ENCODE assay signal across 16 cellular contexts in genomic region chr14:51614707-51615106, GRCh38. TPM values are rescaled to one million over a fixed set of nuclear protein-coding genes. Genes with fewer than 3 reads are reported as not detected.
DNase-seq lines count a peak whose midpoint lies in the region; ATAC-seq and TF ChIP-seq lines count a peak whose summit lies in the region.
"Had no signal": no experiment of that assay in that cellular context is flagged by ENCODE, and none has a peak within 500 bp of the region (broad histone marks: within the 10 kb centered on the region; RNA-seq: fewer than 3 reads in every experiment).

No MANE protein-coding gene starts in this region.

- no peak for TF ChIP-seq CTCF in dorsolateral prefrontal cortex (IDR thresholded peaks at IDR 0.05 in 54 of 56, conservative IDR thresholded peaks at IDR 0.05 in 2 of 56; ENCODE audit: low read depth in 1 of 56, partially characterized antibody in 56 of 56)

- intact Hi-C loops in dorsolateral prefrontal cortex (cut with DNase I) = no loop called here

- H3K27me3 ChIP-seq in dorsolateral prefrontal cortex = no peaks in the 10 kb centered on the region
- H3K27me3 ChIP-seq: MG63 had no signal

- no peaks in the 10 kb centered on the region for H3K36me3 Mint-ChIP-seq in activated T-cell treated with anti-CD3 and anti-CD28 coated beads, Interleukin-2, amount 50 U/mL, for 72 hours (ENCODE audit: insufficient read depth in 2 of 2)
- H3K36me3 Mint-ChIP-seq in activated T-cell treated with anti-CD3 and anti-CD28 coated beads, Interleukin-2, amount 50 U/mL, for 24 hours (ENCODE audit: low read depth) = no peaks in the 10 kb centered on the region
- no peaks in the 10 kb centered on the region for H3K36me3 Mint-ChIP-seq in activated T-helper 17 cell treated with anti-CD3 and anti-CD28 coated beads, Interleukin-2, amount 50 U/mL, for 72 hours (ENCODE audit: low read depth)
- H3K36me3 Mint-ChIP-seq: activated naive CD8-positive, alpha-beta T cell treated with anti-CD3 and anti-CD28 coated beads, Interleukin-2, amount 10 ng/mL, durations not matched to agents 7 days and 5 days had no signal

- no peaks in the 10 kb centered on the region for H3K27me3 Mint-ChIP-seq in activated T-cell treated with anti-CD3 and anti-CD28 coated beads, Interleukin-2, amount 50 U/mL, for 72 hours (ENCODE audit: low read depth)
- H3K27me3 Mint-ChIP-seq in activated T-cell treated with anti-CD3 and anti-CD28 coated beads, Interleukin-2, amount 50 U/mL, for 24 hours = peaks cover 11% of the 10 kb centered on the region
- peaks cover 18% of the 10 kb centered on the region for H3K27me3 Mint-ChIP-seq in activated T-helper 17 cell treated with anti-CD3 and anti-CD28 coated beads, Interleukin-2, amount 50 U/mL, for 72 hours
- H3K27me3 Mint-ChIP-seq in stimulated activated naive CD8-positive, alpha-beta T cell treated with anti-CD3 and anti-CD28 coated beads, Interleukin-15, amount 100 ng/mL, for 72 hours = peaks cover 14% of the 10 kb centered on the region

- H3K9me3 Mint-ChIP-seq in activated T-cell treated with anti-CD3 and anti-CD28 coated beads, Interleukin-2, amount 50 U/mL, for 72 hours = no peaks in the 10 kb centered on the region
- no peaks in the 10 kb centered on the region for H3K9me3 Mint-ChIP-seq in activated T-cell treated with anti-CD3 and anti-CD28 coated beads, Interleukin-2, amount 50 U/mL, for 24 hours
- no peaks in the 10 kb centered on the region for H3K9me3 Mint-ChIP-seq in activated T-helper 17 cell treated with anti-CD3 and anti-CD28 coated beads, Interleukin-2, amount 50 U/mL, for 72 hours
- no peaks in the 10 kb centered on the region for H3K9me3 Mint-ChIP-seq in stimulated activated naive CD8-positive, alpha-beta T cell treated with anti-CD3 and anti-CD28 coated beads, Interleukin-15, amount 100 ng/mL, for 72 hours
- H3K9me3 Mint-ChIP-seq: activated naive CD8-positive, alpha-beta T cell treated with anti-CD3 and anti-CD28 coated beads, Interleukin-2, amount 10 ng/mL, durations not matched to agents 7 days and 5 days had no signal

- ATAC-seq in activated T-cell treated with anti-CD3 and anti-CD28 coated beads, Interleukin-2, amount 50 U/mL, for 72 hours (replicated peaks in 1 of 2) = peak; percentile 83 to 86
- ATAC-seq in activated T-helper 17 cell treated with anti-CD3 and anti-CD28 coated beads, Interleukin-2, amount 50 U/mL, for 72 hours (replicated peaks) = peak; percentile 84
- ATAC-seq in stimulated activated naive CD8-positive, alpha-beta T cell treated with anti-CD3 and anti-CD28 coated beads, Interleukin-15, amount 100 ng/mL, for 72 hours = peak; percentile 71
- no peak for ATAC-seq in HG03097 (IDR thresholded peaks at IDR 0.05; ENCODE audit: low FRiP score, unreplicated experiment)
- ATAC-seq: psoas muscle had no signal

- H3K27ac ChIP-seq in dorsolateral prefrontal cortex = no peak overlapping the region
- H3K27ac ChIP-seq: psoas muscle had no signal

- H3K4me3 ChIP-seq in dorsolateral prefrontal cortex = no peak overlapping the region
- H3K4me3 ChIP-seq: MG63, psoas muscle had no signal

- no peak for DNase-seq in activated T-cell treated with anti-CD3 and anti-CD28 coated beads, Interleukin-2, amount 50 U/mL, for 72 hours
- DNase-seq in activated T-cell treated with anti-CD3 and anti-CD28 coated beads, Interleukin-2, amount 50 U/mL, for 24 hours = no peak
- DNase-seq in LHCN-M2 (ENCODE audit: low read depth) = peak; percentile 24
- no peak for DNase-seq in stimulated activated naive CD8-positive, alpha-beta T cell treated with anti-CD3 and anti-CD28 coated beads, Interleukin-15, amount 100 ng/mL, for 72 hours
- DNase-seq in dorsolateral prefrontal cortex = no peak
- no peak for DNase-seq in NK-92 treated with Interleukin-12 subunit alpha and Interleukin-12 subunit beta, amount 100 ng/mL, for 24 hours (lab: John Stamatoyannopoulos, UW)
- DNase-seq: activated naive CD8-positive, alpha-beta T cell treated with anti-CD3 and anti-CD28 coated beads, Interleukin-2, amount 10 ng/mL, durations not matched to agents 7 days and 5 days; GOT3; head of caudate nucleus; kidney glomerular epithelial cell; MG63; psoas muscle; SHP77 treated with DMSO at 0.1 percent for 48 hours; trophoblast cell had no signal

- no peak overlapping the region for H3K27ac Mint-ChIP-seq in activated T-cell treated with anti-CD3 and anti-CD28 coated beads, Interleukin-2, amount 50 U/mL, for 72 hours
- H3K27ac Mint-ChIP-seq in activated T-cell treated with anti-CD3 and anti-CD28 coated beads, Interleukin-2, amount 50 U/mL, for 24 hours = no peak overlapping the region
- no peak overlapping the region for H3K27ac Mint-ChIP-seq in activated T-helper 17 cell treated with anti-CD3 and anti-CD28 coated beads, Interleukin-2, amount 50 U/mL, for 72 hours
- H3K27ac Mint-ChIP-seq in stimulated activated naive CD8-positive, alpha-beta T cell treated with anti-CD3 and anti-CD28 coated beads, Interleukin-15, amount 100 ng/mL, for 72 hours = no peak overlapping the region
- H3K27ac Mint-ChIP-seq: activated naive CD8-positive, alpha-beta T cell treated with anti-CD3 and anti-CD28 coated beads, Interleukin-2, amount 10 ng/mL, durations not matched to agents 7 days and 5 days had no signal

- peaks cover 24% of the 10 kb centered on the region for H3K4me1 Mint-ChIP-seq in activated T-cell treated with anti-CD3 and anti-CD28 coated beads, Interleukin-2, amount 50 U/mL, for 72 hours (ENCODE audit: low read depth)
- peaks cover 22% of the 10 kb centered on the region for H3K4me1 Mint-ChIP-seq in activated T-cell treated with anti-CD3 and anti-CD28 coated beads, Interleukin-2, amount 50 U/mL, for 24 hours (ENCODE audit: low read depth)
- peaks cover 3% of the 10 kb centered on the region for H3K4me1 Mint-ChIP-seq in activated T-helper 17 cell treated with anti-CD3 and anti-CD28 coated beads, Interleukin-2, amount 50 U/mL, for 72 hours
- H3K4me1 Mint-ChIP-seq in stimulated activated naive CD8-positive, alpha-beta T cell treated with anti-CD3 and anti-CD28 coated beads, Interleukin-15, amount 100 ng/mL, for 72 hours = peaks cover 11% of the 10 kb centered on the region
- H3K4me1 Mint-ChIP-seq: activated naive CD8-positive, alpha-beta T cell treated with anti-CD3 and anti-CD28 coated beads, Interleukin-2, amount 10 ng/mL, durations not matched to agents 7 days and 5 days had no signal

- H3K4me3 Mint-ChIP-seq in activated T-cell treated with anti-CD3 and anti-CD28 coated beads, Interleukin-2, amount 50 U/mL, for 72 hours = no peak overlapping the region
- no peak overlapping the region for H3K4me3 Mint-ChIP-seq in activated T-cell treated with anti-CD3 and anti-CD28 coated beads, Interleukin-2, amount 50 U/mL, for 24 hours
- no peak overlapping the region for H3K4me3 Mint-ChIP-seq in activated T-helper 17 cell treated with anti-CD3 and anti-CD28 coated beads, Interleukin-2, amount 50 U/mL, for 72 hours
- no peak overlapping the region for H3K4me3 Mint-ChIP-seq in stimulated activated naive CD8-positive, alpha-beta T cell treated with anti-CD3 and anti-CD28 coated beads, Interleukin-15, amount 100 ng/mL, for 72 hours
- H3K4me3 Mint-ChIP-seq: activated naive CD8-positive, alpha-beta T cell treated with anti-CD3 and anti-CD28 coated beads, Interleukin-2, amount 10 ng/mL, durations not matched to agents 7 days and 5 days had no signal

RNA-seq across cellular contexts. Expression of gene FRMD6, which starts 37.0 kb away (rescaled TPM):
- 1 to 10 TPM; 6.5 to 7.7 TPM for total RNA-seq in activated T-cell treated with anti-CD3 and anti-CD28 coated beads, Interleukin-2, amount 50 U/mL, for 72 hours
- total RNA-seq in LHCN-M2 (2014; rRNA removed) = 170 and 223 TPM in 2 replicates
- 117 TPM for polyA plus RNA-seq in LHCN-M2 (2012)
- 1 to 10 TPM; 3.4 to 5.9 TPM for total RNA-seq in activated T-helper 17 cell treated with anti-CD3 and anti-CD28 coated beads, Interleukin-2, amount 50 U/mL, for 72 hours
- 10 to 100 TPM in 117 of 120 experiments, 1 to 10 TPM in 3; 9.1 to 40.7 (median 19.1) TPM for total RNA-seq in dorsolateral prefrontal cortex
